1 cellular context compared by ENCODE assay signal in genomic region chr11:69105431-69106123, GRCh38.
TF ChIP-seq lines count a peak whose summit lies in the region.

No MANE protein-coding gene starts in this region.

TF ChIP-seq in SK-N-SH, 30 proteins besides CTCF, POLR2A, EP300 and RAD21 (continued from another document):
- TF ChIP-seq PBX3 (IDR thresholded peaks at IDR 0.05) (no peak), FOXJ3 (CRISPR knock-in tag; IDR thresholded peaks at IDR 0.05) (no peak), TAF1 (IDR thresholded peaks at IDR 0.05; ENCODE audit: borderline replicate concordance, low read depth, low read length) (no peak), SMC3 (IDR thresholded peaks at IDR 0.05; ENCODE audit: low read depth, low read length) (no peak)
TF ChIP-seq in SK-N-SH: peak in this region for 0.
